Comparison of ENCODE assay signal across 8 cellular contexts in the genomic region with DNA sequence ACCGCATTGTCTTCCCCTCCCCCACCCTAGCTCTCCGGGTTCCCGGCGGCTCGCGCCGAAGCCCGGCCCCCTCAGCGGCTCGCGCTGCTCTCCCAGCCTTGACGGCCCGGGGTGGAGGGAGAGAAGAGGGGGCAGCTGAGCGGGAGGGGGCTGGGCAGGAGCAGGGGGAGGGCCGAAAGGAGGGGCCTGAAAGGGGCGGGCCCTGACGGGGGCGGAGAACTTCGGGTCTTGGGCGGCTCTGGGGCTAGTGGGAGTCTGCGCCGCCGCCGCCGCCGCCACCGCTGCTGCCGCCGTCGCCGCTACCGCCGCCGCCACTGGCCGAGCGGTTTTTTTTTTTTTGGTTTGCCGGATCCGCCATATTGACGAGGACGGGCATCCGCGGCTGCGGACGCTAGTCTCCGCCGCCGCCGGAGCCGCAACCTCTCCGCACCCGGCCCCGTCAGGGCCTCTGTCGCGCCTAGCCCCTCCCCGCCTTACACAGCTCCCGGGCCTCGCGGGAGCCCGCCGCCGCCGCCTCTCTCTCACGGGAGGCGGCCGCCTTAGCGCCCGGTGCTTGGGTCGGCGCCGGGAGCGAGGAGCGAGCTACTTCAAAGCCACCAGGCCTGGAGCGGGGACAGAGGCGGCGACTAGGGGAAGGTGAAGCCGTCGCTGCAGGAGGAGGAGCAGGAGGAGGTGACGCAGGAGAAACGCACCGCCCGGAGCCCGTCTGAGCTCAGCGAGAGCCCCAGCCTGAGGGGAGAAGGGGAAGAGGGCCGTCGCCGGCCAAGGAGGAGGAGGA. TPM values are rescaled to one million over a fixed set of nuclear protein-coding genes. Genes with fewer than 3 reads are reported as not detected.
A peak's percentile ranks its signal among the peaks of the same experiment; 100 is the strongest.
DNase-seq lines count a peak whose midpoint lies in the region; ATAC-seq and TF ChIP-seq lines count a peak whose summit lies in the region.

A gene with protein sequence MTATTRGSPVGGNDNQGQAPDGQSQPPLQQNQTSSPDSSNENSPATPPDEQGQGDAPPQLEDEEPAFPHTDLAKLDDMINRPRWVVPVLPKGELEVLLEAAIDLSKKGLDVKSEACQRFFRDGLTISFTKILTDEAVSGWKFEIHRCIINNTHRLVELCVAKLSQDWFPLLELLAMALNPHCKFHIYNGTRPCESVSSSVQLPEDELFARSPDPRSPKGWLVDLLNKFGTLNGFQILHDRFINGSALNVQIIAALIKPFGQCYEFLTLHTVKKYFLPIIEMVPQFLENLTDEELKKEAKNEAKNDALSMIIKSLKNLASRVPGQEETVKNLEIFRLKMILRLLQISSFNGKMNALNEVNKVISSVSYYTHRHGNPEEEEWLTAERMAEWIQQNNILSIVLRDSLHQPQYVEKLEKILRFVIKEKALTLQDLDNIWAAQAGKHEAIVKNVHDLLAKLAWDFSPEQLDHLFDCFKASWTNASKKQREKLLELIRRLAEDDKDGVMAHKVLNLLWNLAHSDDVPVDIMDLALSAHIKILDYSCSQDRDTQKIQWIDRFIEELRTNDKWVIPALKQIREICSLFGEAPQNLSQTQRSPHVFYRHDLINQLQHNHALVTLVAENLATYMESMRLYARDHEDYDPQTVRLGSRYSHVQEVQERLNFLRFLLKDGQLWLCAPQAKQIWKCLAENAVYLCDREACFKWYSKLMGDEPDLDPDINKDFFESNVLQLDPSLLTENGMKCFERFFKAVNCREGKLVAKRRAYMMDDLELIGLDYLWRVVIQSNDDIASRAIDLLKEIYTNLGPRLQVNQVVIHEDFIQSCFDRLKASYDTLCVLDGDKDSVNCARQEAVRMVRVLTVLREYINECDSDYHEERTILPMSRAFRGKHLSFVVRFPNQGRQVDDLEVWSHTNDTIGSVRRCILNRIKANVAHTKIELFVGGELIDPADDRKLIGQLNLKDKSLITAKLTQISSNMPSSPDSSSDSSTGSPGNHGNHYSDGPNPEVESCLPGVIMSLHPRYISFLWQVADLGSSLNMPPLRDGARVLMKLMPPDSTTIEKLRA (N-terminal part only) (plus strand): TSS at position 341 of the 778 bp plus-strand sequence. CDS start 38,184 bp downstream, outside the sequence.

- peak within 1 kb of the TSS; percentile 96 for H3K9ac ChIP-seq in adipocyte (ENCODE audit: low read length)

- H3K4me1 ChIP-seq in adipocyte (ENCODE audit: control insufficient read depth, insufficient read depth, low read length): peaks cover 36% of the 10 kb centered on the region

- H3K4me3 Mint-ChIP-seq in type B pancreatic cell: peak within 1 kb of the TSS; percentile 96

- peaks cover 5% of the 10 kb centered on the region for H3K27me3 ChIP-seq in adipocyte (replicated peaks; ENCODE audit: control insufficient read depth, insufficient read depth, low read length)

- no peaks in the 10 kb centered on the region for H3K36me3 Mint-ChIP-seq in type B pancreatic cell

- no peaks in the 10 kb centered on the region for H3K36me3 ChIP-seq in adipocyte (ENCODE audit: control insufficient read depth, insufficient read depth, low read length, severe bottlenecking)

- no peaks in the 10 kb centered on the region for H3K9me3 ChIP-seq in adipocyte (ENCODE audit: control insufficient read depth, low read length)

- no peaks in the 10 kb centered on the region for H3K27me3 Mint-ChIP-seq in type B pancreatic cell

- TF ChIP-seq CTCF in type B pancreatic cell (conservative IDR thresholded peaks at IDR 0.05): no peak

- no peaks in the 10 kb centered on the region for H3K9me3 Mint-ChIP-seq in type B pancreatic cell

- peak within 1 kb of the TSS; percentile 99 for H3K27ac Mint-ChIP-seq in type B pancreatic cell

- DNase-seq in NCI-H1092 (lab: John Stamatoyannopoulos, UW): peak; percentile 89
- peak; percentile 89 for DNase-seq in T follicular helper cell (ENCODE audit: low read depth)
- peak; percentile 94 for DNase-seq in adipocyte (ENCODE audit: low read depth)
- DNase-seq in cardiac septum (ENCODE audit: low spot score): peak; percentile 97
- peak; percentile 72 to 99 (median 88) for DNase-seq in posterior cingulate gyrus
- peak; percentile 88 for DNase-seq in type B pancreatic cell (ENCODE audit: extremely low spot score, unreplicated experiment)

- peaks cover 16% of the 10 kb centered on the region for H3K4me1 Mint-ChIP-seq in type B pancreatic cell (ENCODE audit: unreplicated experiment)

- peak; percentile 55 for ATAC-seq in HG02588 (IDR thresholded peaks at IDR 0.05; ENCODE audit: unreplicated experiment)

- intact Hi-C loops in cardiac septum (cut with DNase I): loop anchor here (2.0 to 10.0 kb wide), 2 partner anchors 350 to 438 kb away; a partner anchor contains a TSS
- intact Hi-C loops in posterior cingulate gyrus (cut with DNase I): loop anchor here (5.0 to 10.0 kb wide), 2 partner anchors 247 to 440 kb away; a partner anchor contains a TSS

- TF ChIP-seq POLR2A in GM10847 (IDR thresholded peaks at IDR 0.05; ENCODE audit: extremely low read depth, insufficient read length): peak; percentile 55

- peak within 1 kb of the TSS; percentile 93 for H3K4me3 ChIP-seq in adipocyte (ENCODE audit: low read length)

RNA-seq across cellular contexts. Expression of the gene that starts here (rescaled TPM):
- total RNA-seq in cardiac septum (80.9 TPM), type B pancreatic cell (ENCODE audit: low replicate concordance) (59.4 and 74.4 TPM in 2 replicates)

Comparison
In these comparisons a context has a peak if more than half of its experiments do, and no peak if none do; other contexts are left out.
1. Peak in every context shown above with its lines: DNase-seq, ATAC-seq and H3K4me3 ChIP-seq.